ENCODE assay signal across 29 cellular contexts in the genomic region with DNA sequence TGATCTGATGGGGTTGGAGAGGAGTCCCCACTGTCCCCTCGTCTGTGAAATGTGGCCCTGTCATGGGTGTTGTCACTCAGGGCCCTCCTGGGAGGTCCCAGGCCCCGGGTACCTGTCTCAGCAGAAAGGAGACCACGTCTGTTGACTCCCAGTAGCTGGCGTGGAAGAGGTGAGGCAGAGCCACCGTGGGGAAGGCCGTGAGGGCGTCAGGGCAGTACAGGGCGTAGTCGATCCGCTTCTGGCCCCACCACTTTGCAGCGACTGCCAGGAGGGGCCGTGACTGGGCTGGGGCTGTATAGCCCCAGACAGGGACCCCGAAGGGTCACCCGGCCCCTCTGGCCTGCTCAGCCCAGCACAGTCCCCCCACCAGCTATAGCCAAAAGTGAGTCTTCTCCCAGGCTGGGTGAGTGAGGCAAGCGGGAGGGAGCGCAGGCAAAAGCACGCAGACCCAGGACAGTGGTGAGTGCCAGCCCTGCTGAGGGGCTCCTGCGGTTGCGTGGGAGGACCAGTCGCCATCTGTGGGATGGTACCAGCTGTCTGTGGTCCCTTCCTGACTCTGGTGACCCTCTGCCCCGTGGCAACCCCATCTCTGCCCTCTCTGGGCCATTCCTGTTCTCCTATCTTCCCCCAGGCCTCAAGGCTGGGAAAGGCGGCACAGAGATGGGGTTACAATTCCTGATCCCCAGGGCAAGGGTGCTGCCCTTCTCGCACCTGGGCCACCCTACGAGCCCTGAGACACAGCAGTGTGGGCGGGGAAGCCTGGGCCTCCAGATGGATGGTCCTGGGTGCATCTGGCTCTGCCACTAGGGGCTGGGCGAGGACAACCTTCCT. TPM values are rescaled to one million over a fixed set of nuclear protein-coding genes. Genes with fewer than 3 reads are reported as not detected.
DNase-seq lines count a peak whose midpoint lies in the region; ATAC-seq and TF ChIP-seq lines count a peak whose summit lies in the region.
"Had no signal": no experiment of that assay in that cellular context is flagged by ENCODE, and none has a peak within 500 bp of the region (broad histone marks: within the 10 kb centered on the region; RNA-seq: fewer than 3 reads in every experiment).

No MANE protein-coding gene starts in this region.

- no peak overlapping the region for H3K27ac ChIP-seq in endodermal cell (ENCODE audit: low read depth, low read length)
- H3K27ac ChIP-seq: adrenal gland, BLaER1, left lung, prostate gland, upper lobe of left lung had no signal

- H3K9me3 Mint-ChIP-seq in endodermal cell: no peaks in the 10 kb centered on the region
- H3K9me3 Mint-ChIP-seq in Caco-2 (ENCODE audit: unreplicated experiment): no peaks in the 10 kb centered on the region
- H3K9me3 Mint-ChIP-seq: activated CD4-positive, alpha-beta memory T cell treated with anti-CD3 and anti-CD28 coated beads for 36 hours; activated naive CD4-positive, alpha-beta T cell treated with anti-CD3 and anti-CD28 coated beads for 36 hours; IgD-negative memory B cell had no signal

- H3K27ac Mint-ChIP-seq in endodermal cell: peak overlapping the region; percentile 64
- H3K27ac Mint-ChIP-seq in Caco-2 (ENCODE audit: unreplicated experiment): no peak overlapping the region
- H3K27ac Mint-ChIP-seq: activated CD4-positive, alpha-beta memory T cell treated with anti-CD3 and anti-CD28 coated beads for 36 hours; activated naive CD4-positive, alpha-beta T cell treated with anti-CD3 and anti-CD28 coated beads for 36 hours; IgD-negative memory B cell had no signal

- H3K9ac ChIP-seq in endodermal cell (ENCODE audit: extremely low read depth, low read length, poor library complexity, severe bottlenecking): no peak overlapping the region
- H3K9ac ChIP-seq: BLaER1 had no signal

- H3K36me3 Mint-ChIP-seq in endodermal cell (ENCODE audit: low read depth): no peaks in the 10 kb centered on the region
- H3K36me3 Mint-ChIP-seq in Caco-2 (ENCODE audit: insufficient read depth, unreplicated experiment): peaks cover 5% of the 10 kb centered on the region
- H3K36me3 Mint-ChIP-seq: activated CD4-positive, alpha-beta memory T cell treated with anti-CD3 and anti-CD28 coated beads for 36 hours; IgD-negative memory B cell had no signal

- intact Hi-C loops in Caco-2 (cut with micrococcal nuclease; ENCODE audit: unreplicated experiment): loop anchor here (10.0 kb wide), 1 partner anchor 156 kb away; no protein-coding TSS in a partner anchor

- no peaks in the 10 kb centered on the region for H3K4me1 ChIP-seq in endodermal cell (ENCODE audit: control insufficient read depth, insufficient read depth, low read length)
- no peaks in the 10 kb centered on the region for H3K4me1 ChIP-seq in Caco-2

- H3K27me3 Mint-ChIP-seq in endodermal cell (ENCODE audit: insufficient read depth) (no peaks in the 10 kb centered on the region), Caco-2 (ENCODE audit: insufficient read depth, unreplicated experiment) (no peaks in the 10 kb centered on the region)
- H3K27me3 Mint-ChIP-seq: activated CD4-positive, alpha-beta memory T cell treated with anti-CD3 and anti-CD28 coated beads for 36 hours; IgD-negative memory B cell had no signal

- WGBS in endodermal cell (ENCODE audit: insufficient coverage in 1 of 2, insufficient read length in 1 of 2), 2 experiments: 89% methylated on average over 8 to 26 of the region's 26 CpGs

- H3K9me3 ChIP-seq in endodermal cell (ENCODE audit: control insufficient read depth, low read length) (no peaks in the 10 kb centered on the region), Caco-2 (no peaks in the 10 kb centered on the region)
- H3K9me3 ChIP-seq: adrenal gland, BLaER1, left lung, prostate gland, upper lobe of left lung had no signal

- H3K27me3 ChIP-seq in endodermal cell (ENCODE audit: control insufficient read depth, insufficient read depth, low read length, poor library complexity, severe bottlenecking) (no peaks in the 10 kb centered on the region), Caco-2 (replicated peaks; ENCODE audit: control insufficient read depth, insufficient read depth, low read length) (no peaks in the 10 kb centered on the region)
- H3K27me3 ChIP-seq: adrenal gland, BLaER1, left lung, upper lobe of left lung had no signal

- no TSS peak for BruUV-seq in Caco-2 (replicated peaks; lab: Mats Ljungman, UMichigan)

- no peak overlapping the region for H3K4me3 ChIP-seq in endodermal cell (ENCODE audit: low read length)
- no peak overlapping the region for H3K4me3 ChIP-seq in Caco-2 (ENCODE audit: low read depth, low read length)
- H3K4me3 ChIP-seq: adrenal gland, BLaER1, left lung, prostate gland, upper lobe of left lung had no signal

- TF ChIP-seq CTCF in GM10266 (IDR thresholded peaks at IDR 0.05; ENCODE audit: control insufficient read depth, insufficient read depth, low read depth, missing control alignments): no peak
- TF ChIP-seq CTCF in endodermal cell (conservative IDR thresholded peaks at IDR 0.05): peak; percentile 56
- no peak for TF ChIP-seq CTCF in Caco-2 (IDR thresholded peaks at IDR 0.05; ENCODE audit: insufficient read depth in 1 of 2, low read depth in 1 of 2, low read length in 1 of 2, severe bottlenecking in 1 of 2, unreplicated experiment in 1 of 2)

- H3K4me1 Mint-ChIP-seq in endodermal cell (no peaks in the 10 kb centered on the region), Caco-2 (ENCODE audit: low read depth, unreplicated experiment) (no peaks in the 10 kb centered on the region)

- H3K4me3 Mint-ChIP-seq in endodermal cell: no peak overlapping the region
- no peak overlapping the region for H3K4me3 Mint-ChIP-seq in Caco-2 (ENCODE audit: unreplicated experiment)
- H3K4me3 Mint-ChIP-seq: activated CD4-positive, alpha-beta memory T cell treated with anti-CD3 and anti-CD28 coated beads for 36 hours; activated naive CD4-positive, alpha-beta T cell treated with anti-CD3 and anti-CD28 coated beads for 36 hours; IgD-negative memory B cell had no signal

- DNase-seq in 8988T: peak; percentile 90
- peak; percentile 43 for DNase-seq in GM10266 (ENCODE audit: extremely low spot score)
- peak; percentile 53 for DNase-seq in HuH-7 (ENCODE audit: low spot score)
- peak; percentile 74 for DNase-seq in endodermal cell
- DNase-seq in Caco-2: no peak
- DNase-seq: activated CD4-positive, alpha-beta memory T cell treated with anti-CD3 and anti-CD28 coated beads for 36 hours; activated CD8-positive, alpha-beta memory T cell treated with anti-CD3 and anti-CD28 coated beads, Interleukin-2, amount 50 U/mL, for 48 hours; activated naive CD4-positive, alpha-beta T cell treated with anti-CD3 and anti-CD28 coated beads for 36 hours; adrenal gland; dermis blood vessel endothelial cell; glutamatergic neuron; HCEC 1CT; left lung; NCI-H1048; NCI-H2107; NCI-H345; NCI-H69; SIG-M5; stimulated activated CD4-positive, alpha-beta T cell treated with anti-CD3 and anti-CD28 coated beads, Interleukin-4, amount 100 ng/mL, for 1 hour; T1000 had no signal

- no peaks in the 10 kb centered on the region for H3K36me3 ChIP-seq in endodermal cell (ENCODE audit: control insufficient read depth, insufficient read depth, low read length)
- no peaks in the 10 kb centered on the region for H3K36me3 ChIP-seq in Caco-2 (ENCODE audit: control insufficient read depth, insufficient read depth, low read length)
- H3K36me3 ChIP-seq: prostate gland had no signal

- POLR2A ChIA-PET in Caco-2 (lab: Charles Lee): no interaction called here

- CTCF ChIA-PET in Caco-2 (lab: Charles Lee): no interaction called here

- ATAC-seq in GM18870 (IDR thresholded peaks at IDR 0.05; ENCODE audit: unreplicated experiment) (no peak), HG03280 (IDR thresholded peaks at IDR 0.05; ENCODE audit: unreplicated experiment) (no peak), GM19397 (IDR thresholded peaks at IDR 0.05; ENCODE audit: unreplicated experiment) (no peak)
- ATAC-seq: esophagus mucosa, left lung, Panc1 had no signal

RNA-seq across cellular contexts. Expression of a gene that starts 8.3 kb away (rescaled TPM):
- total RNA-seq in endodermal cell (100 to 1,000 TPM; 136 to 149 TPM), Caco-2 (2022) (99.6 and 103 TPM in 2 replicates)
- 145 TPM for polyA plus RNA-seq in endodermal cell (2013, experiment 1 of 2)
- polyA plus RNA-seq in endodermal cell (2013, experiment 2 of 2): 144 TPM

RNA-seq across cellular contexts. Expression of a gene that starts 13.8 kb away (rescaled TPM):
- total RNA-seq in endodermal cell (10 to 100 TPM; 17.5 to 19.9 TPM), Caco-2 (2022) (21.6 and 22.7 TPM in 2 replicates)
- 8.8 TPM for polyA plus RNA-seq in endodermal cell (2013, experiment 1 of 2)
- 9.8 TPM for polyA plus RNA-seq in endodermal cell (2013, experiment 2 of 2)

RNA-seq across cellular contexts. Expression of a gene that starts 22.6 kb away (rescaled TPM):
- total RNA-seq in endodermal cell (1 to 10 TPM; 5.4 to 6.0 TPM), Caco-2 (2022) (6.7 and 8.1 TPM in 2 replicates)
- polyA plus RNA-seq in endodermal cell (2013, experiment 1 of 2): 4.1 TPM
- polyA plus RNA-seq in endodermal cell (2013, experiment 2 of 2): 4.3 TPM

Comparison
In these comparisons a context has a peak if more than half of its experiments do, and no peak if none do; other contexts are left out.
1. DNase-seq: peak in 8988T (single experiment), GM10266 (single experiment), HuH-7 (single experiment) and endodermal cell (single experiment); none in Caco-2 (0 of 2).